ENCODE assay signal across 12 cellular contexts in the genomic region with DNA sequence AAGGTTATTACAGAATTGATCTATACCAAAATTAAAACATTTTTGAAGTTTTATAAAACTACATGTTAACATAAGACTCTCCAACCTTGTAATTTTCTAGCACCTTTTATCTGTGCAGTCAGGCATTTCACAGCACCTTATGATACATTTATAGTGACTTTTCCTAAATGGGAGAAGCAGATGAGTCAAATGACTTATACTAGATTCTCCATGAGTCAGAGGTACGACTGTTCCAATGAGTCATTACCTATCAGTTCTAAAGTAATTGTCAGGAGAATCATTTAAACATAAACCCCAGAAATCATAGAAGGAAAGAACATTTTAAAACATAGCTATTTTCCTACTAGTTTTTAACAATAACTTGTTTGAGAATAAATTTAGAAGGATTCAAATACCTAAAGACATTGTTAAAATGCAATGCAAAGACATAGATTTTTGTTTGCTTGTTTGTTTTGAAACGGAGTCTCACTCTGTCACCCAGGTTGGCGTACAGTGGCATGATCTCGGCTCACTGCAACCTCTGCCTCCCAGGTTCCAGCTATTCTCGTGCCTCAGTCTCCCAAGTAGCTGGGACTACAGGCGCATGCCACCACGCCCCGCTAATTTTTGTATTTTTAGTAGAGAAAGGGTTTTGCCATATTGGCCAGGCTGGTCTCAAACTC. TPM values are rescaled to one million over a fixed set of nuclear protein-coding genes. Genes with fewer than 3 reads are reported as not detected.
A peak's percentile ranks its signal among the peaks of the same experiment; 100 is the strongest.
DNase-seq lines count a peak whose midpoint lies in the region; ATAC-seq, FAIRE-seq and TF ChIP-seq lines count a peak whose summit lies in the region.
"Had no signal": no experiment of that assay in that cellular context is flagged by ENCODE, and none has a peak within 500 bp of the region (broad histone marks: within the 10 kb centered on the region; RNA-seq: fewer than 3 reads in every experiment).

No MANE protein-coding gene starts in this region.

- no peaks in the 10 kb centered on the region for H4K20me1 ChIP-seq in keratinocyte (ENCODE audit: control insufficient read depth, extremely low read depth, insufficient read depth, low read length)

- H3K4me3 ChIP-seq in AG04450 (ENCODE audit: low read depth, low read length) (no peak overlapping the region), HFF-Myc (replicated peaks; ENCODE audit: low read depth, low read length) (no peak overlapping the region), keratinocyte (ENCODE audit: control insufficient read depth in 2 of 3, extremely low read depth in 1 of 3, insufficient read depth in 2 of 3, low read depth in 1 of 3, low read length in 3 of 3) (no peak overlapping the region)

- POLR2A ChIA-PET in AG04450 (lab: Yijun Ruan, JAX) = interaction anchor here (0.6 kb wide), 1 partner anchor 325 kb away, joined by 3 read pairs; no protein-coding TSS in a partner anchor

- no peak for ATAC-seq in GM18517 (IDR thresholded peaks at IDR 0.05; ENCODE audit: unreplicated experiment)
- no peak for ATAC-seq in HG02588 (IDR thresholded peaks at IDR 0.05; ENCODE audit: unreplicated experiment)
- no peak for ATAC-seq in HG02623 (IDR thresholded peaks at IDR 0.05; ENCODE audit: unreplicated experiment)
- ATAC-seq: left ventricle myocardium superior had no signal

- H3K27ac ChIP-seq in AG04450 (ENCODE audit: low read depth, low read length) (no peak overlapping the region), keratinocyte (ENCODE audit: control insufficient read depth, insufficient read depth, low read length) (peak overlapping the region; percentile 43)

- peaks cover 9% of the 10 kb centered on the region for H3K4me1 ChIP-seq in keratinocyte (ENCODE audit: control insufficient read depth, extremely low read depth, insufficient read depth, low read length)

- CTCF ChIA-PET in AG04450 (lab: Charles Lee) = interaction anchor here (0.6 to 1.2 kb wide), 2 partner anchors 9 to 14 kb away, joined by 4 to 5 read pairs; no protein-coding TSS in a partner anchor

- FAIRE-seq in keratinocyte (lab: Jason Lieb, UNC) = peak; percentile 29
- FAIRE-seq: GM18507 had no signal

- TF ChIP-seq CTCF in AG04450 (IDR thresholded peaks at IDR 0.05; ENCODE audit: low read depth, low read length) (no peak), HFF-Myc (IDR thresholded peaks at IDR 0.05; ENCODE audit: low read depth, low read length, missing control alignments) (no peak), keratinocyte (optimal IDR thresholded peaks at IDR 0.05 in 1 of 3, IDR thresholded peaks at IDR 0.05 in 1 of 3, conservative IDR thresholded peaks at IDR 0.05 in 1 of 3; ENCODE audit: extremely low read depth in 1 of 3, insufficient read depth in 2 of 3, low read length in 3 of 3) (no peak)

- dilution Hi-C loops in keratinocyte (cut with MboI; ENCODE audit: extremely low pct_ligation_motif_present, low sequenced_read_pairs) = no loop called here

- no peak overlapping the region for H3K4me2 ChIP-seq in keratinocyte (ENCODE audit: control insufficient read depth, extremely low read depth, insufficient read depth, low read depth, low read length)

- H3K9ac ChIP-seq in keratinocyte (ENCODE audit: control insufficient read depth, extremely low read depth, insufficient read depth, low read length) = no peak overlapping the region

- DNase-seq in AG04450 (ENCODE audit: low read depth, low spot score) (peak; percentile 26), HFF-Myc (ENCODE audit: extremely low read depth, low read depth) (peak; percentile 22), amniotic epithelial cell (ENCODE audit: low read depth) (peak; percentile 77), keratinocyte (ENCODE audit: low read depth, low spot score) (peak; percentile 45), cortex of kidney (lab: John Stamatoyannopoulos, UW) (no peak)
- DNase-seq: activated effector memory CD4-positive, alpha-beta T cell treated with Interleukin-2 at 50 U/mL for 16 hours; left ventricle myocardium superior; NCI-H1417 treated with DMSO at 0.1 percent for 48 hours had no signal

- no peak overlapping the region for H2AFZ ChIP-seq in keratinocyte (ENCODE audit: control insufficient read depth, low read length)

- H3K79me2 ChIP-seq in keratinocyte (ENCODE audit: control insufficient read depth, insufficient read depth, low read length) = no peaks in the 10 kb centered on the region

- H3K36me3 ChIP-seq in keratinocyte (ENCODE audit: control insufficient read depth in 2 of 2, extremely low read depth in 1 of 2, insufficient read depth in 2 of 2, low read length in 2 of 2) = no peaks in the 10 kb centered on the region

- no peaks in the 10 kb centered on the region for H3K9me3 ChIP-seq in AG04450 (ENCODE audit: control insufficient read depth, insufficient read depth, low read length)
- no peaks in the 10 kb centered on the region for H3K9me3 ChIP-seq in keratinocyte (ENCODE audit: control insufficient read depth, low read depth, low read length)

- no peaks in the 10 kb centered on the region for H3K27me3 ChIP-seq in AG04450 (ENCODE audit: control insufficient read depth, insufficient read depth, low read length)
- no peaks in the 10 kb centered on the region for H3K27me3 ChIP-seq in keratinocyte (ENCODE audit: control insufficient read depth, extremely low read depth, insufficient read depth, low read length)

- no peaks in the 10 kb centered on the region for H3K9me1 ChIP-seq in keratinocyte (ENCODE audit: control insufficient read depth, extremely low read depth, insufficient read depth, low read length)

RNA-seq across cellular contexts. Expression of a gene that starts 34.7 kb away (rescaled TPM):
- polyA plus RNA-seq in AG04450 (2011; rRNA removed) (14.7 and 22.2 TPM in 2 replicates), keratinocyte (6.4 to 13.1 TPM (median 12.6 TPM) in 3 replicates)
- 26.1 and 53.0 TPM in 2 replicates for polyA minus RNA-seq in AG04450 (2011; rRNA and poly(A)+ RNA removed)
- 13.8 TPM for polyA plus RNA-seq in keratinocyte (2011; ENCODE audit: low read depth)
- 4.5 and 8.3 TPM in 2 replicates for polyA plus RNA-seq in keratinocyte (2011; cell fraction: cytosol; rRNA removed)
- polyA plus RNA-seq in keratinocyte (2011; cell fraction: nucleus; rRNA removed) = 15.3 and 21.1 TPM in 2 replicates
- 5.2 and 9.6 TPM in 2 replicates for polyA plus RNA-seq in keratinocyte (2012; ENCODE audit: low replicate concordance)
- polyA minus RNA-seq in keratinocyte = 5.0 to 37.1 TPM (median 24.4 TPM) in 3 replicates
- polyA minus RNA-seq in keratinocyte (2011; cell fraction: cytosol; rRNA and poly(A)+ RNA removed) = 9.4 TPM
- polyA minus RNA-seq in keratinocyte (2011; cell fraction: nucleus; rRNA and poly(A)+ RNA removed) = 33.6 and 77.4 TPM in 2 replicates

RNA-seq across cellular contexts. Expression of a gene that starts 47.9 kb away (rescaled TPM):
- polyA plus RNA-seq in AG04450 (2011; rRNA removed) (1.5 and 1.9 TPM in 2 replicates), keratinocyte (2.2 to 2.9 TPM (median 2.5 TPM) in 3 replicates)
- 1.0 and 1.8 TPM in 2 replicates for polyA minus RNA-seq in AG04450 (2011; rRNA and poly(A)+ RNA removed)
- 1.4 TPM for polyA plus RNA-seq in keratinocyte (2011; ENCODE audit: low read depth)
- 2.9 and 3.0 TPM in 2 replicates for polyA plus RNA-seq in keratinocyte (2011; cell fraction: cytosol; rRNA removed)
- polyA plus RNA-seq in keratinocyte (2011; cell fraction: nucleus; rRNA removed) = 2.2 TPM in 2 replicates
- 0.93 and 2.4 TPM in 2 replicates for polyA plus RNA-seq in keratinocyte (2012; ENCODE audit: low replicate concordance)
- polyA minus RNA-seq in keratinocyte = 2.5 to 3.6 TPM (median 3.2 TPM) in 3 replicates
- polyA minus RNA-seq in keratinocyte (2011; cell fraction: cytosol; rRNA and poly(A)+ RNA removed) = 6.3 TPM
- polyA minus RNA-seq in keratinocyte (2011; cell fraction: nucleus; rRNA and poly(A)+ RNA removed) = 3.3 and 5.4 TPM in 2 replicates
